ENCODE assay signal across 8 cellular contexts in genomic region chr7:65872776-65873581, GRCh38. TPM values are rescaled to one million over a fixed set of nuclear protein-coding genes. Genes with fewer than 3 reads are reported as not detected.
A peak's percentile ranks its signal among the peaks of the same experiment; 100 is the strongest.
DNase-seq lines count a peak whose midpoint lies in the region; ATAC-seq lines count a peak whose summit lies in the region.

TSS of gene VKORC1L1 (plus strand) at chr7:65873074. CDS start at chr7:65873372, 298 bp downstream.

- H3K9me3 Mint-ChIP-seq in effector memory CD8-positive, alpha-beta T cell, result no peaks in the 10 kb centered on the region
- H3K9me3 Mint-ChIP-seq in memory B cell, result no peaks in the 10 kb centered on the region

- ATAC-seq in GM21360 (IDR thresholded peaks at IDR 0.05; ENCODE audit: unreplicated experiment) (peak; percentile 90), memory B cell (ENCODE audit: low read depth) (peak; percentile 89)
- peak; percentile 88 for ATAC-seq in effector memory CD8-positive, alpha-beta T cell (replicated peaks)

- H3K27me3 Mint-ChIP-seq in effector memory CD8-positive, alpha-beta T cell, result no peaks in the 10 kb centered on the region
- no peaks in the 10 kb centered on the region for H3K27me3 Mint-ChIP-seq in memory B cell

- peaks cover 12% of the 10 kb centered on the region for H3K36me3 Mint-ChIP-seq in effector memory CD8-positive, alpha-beta T cell (ENCODE audit: insufficient read depth)
- no peaks in the 10 kb centered on the region for H3K36me3 Mint-ChIP-seq in memory B cell

- peaks cover 0 to 2% of the 10 kb centered on the region in 2 donors for H3K4me1 Mint-ChIP-seq in effector memory CD8-positive, alpha-beta T cell (ENCODE audit: low read depth in 2 of 2)
- peaks cover 7% of the 10 kb centered on the region for H3K4me1 Mint-ChIP-seq in memory B cell

- H3K4me3 Mint-ChIP-seq in effector memory CD8-positive, alpha-beta T cell, result peak within 1 kb of the TSS; percentile 84 to 85
- H3K4me3 Mint-ChIP-seq in memory B cell, result peak within 1 kb of the TSS; percentile 88

- DNase-seq in COLO668 (lab: John Stamatoyannopoulos, UW; ENCODE audit: unreplicated experiment) (peak; percentile 96), HT-29 (ENCODE audit: low spot score) (peak; percentile 96), NOMO-1 (lab: John Stamatoyannopoulos, UW; ENCODE audit: unreplicated experiment in 2 of 2) (peak; percentile 79 to 95), memory B cell (ENCODE audit: low spot score in 2 of 2) (peak; percentile 90 to 96)
- DNase-seq in activated CD8-positive, alpha-beta memory T cell treated with anti-CD3 and anti-CD28 coated beads for 4 hours (ENCODE audit: low read depth in 2 of 2), result peak; percentile 90 to 92
- peak; percentile 86 to 91 (median 89) for DNase-seq in effector memory CD8-positive, alpha-beta T cell
- DNase-seq in stimulated activated CD4-positive, alpha-beta T cell treated with anti-CD3 and anti-CD28 coated beads, TNF-alpha, amount 100 ng/mL, for 48 hours (ENCODE audit: low read depth in 3 of 3), result peak; percentile 85 to 94 (median 91)

- peak within 1 kb of the TSS; percentile 82 to 88 for H3K27ac Mint-ChIP-seq in effector memory CD8-positive, alpha-beta T cell
- H3K27ac Mint-ChIP-seq in memory B cell, result peak within 1 kb of the TSS; percentile 67

RNA-seq across cellular contexts. Expression of gene VKORC1L1, which starts in this region (rescaled TPM):
- total RNA-seq in HT-29 (2014; rRNA removed; shearing (Covaris generic)), result 12.0 and 13.3 TPM in 2 replicates

Comparison
In these comparisons a context has a peak if more than half of its experiments do, and no peak if none do; other contexts are left out.
1. Peak in every context shown above with its lines: DNase-seq and ATAC-seq.